ENCODE assay signal across 18 cellular contexts in genomic region chr9:109424618-109425017, GRCh38.
DNase-seq lines count a peak whose midpoint lies in the region; ATAC-seq and TF ChIP-seq lines count a peak whose summit lies in the region.
"Had no signal": no experiment of that assay in that cellular context is flagged by ENCODE, and none has a peak within 500 bp of the region (broad histone marks: within the 10 kb centered on the region; RNA-seq: fewer than 3 reads in every experiment).

No MANE protein-coding gene starts in this region.

- H3K4me3 ChIP-seq in heart right ventricle: no peak overlapping the region
- H3K4me3 ChIP-seq in psoas muscle: no peak overlapping the region
- H3K4me3 ChIP-seq in skeletal muscle tissue (ENCODE audit: low read length in 3 of 3): no peak overlapping the region
- H3K4me3 ChIP-seq: GM23248 had no signal

- TF ChIP-seq CTCF in heart right ventricle (IDR thresholded peaks at IDR 0.05) (no peak), psoas muscle (IDR thresholded peaks at IDR 0.05) (no peak)

- H3K4me1 ChIP-seq in heart right ventricle (peaks cover 0 to 55% (median 14%) of the 10 kb centered on the region in 9 donors), psoas muscle (peaks cover 48% of the 10 kb centered on the region), skeletal muscle tissue (ENCODE audit: control insufficient read depth in 3 of 3, insufficient read depth in 3 of 3, low read length in 3 of 3) (peaks cover 6 to 40% (median 28%) of the 10 kb centered on the region in 3 donors)

- H3K9ac ChIP-seq in skeletal muscle tissue (ENCODE audit: low read depth in 1 of 3, low read length in 3 of 3): no peak overlapping the region
- H3K9ac ChIP-seq: GM23248 had no signal

- H3K27ac ChIP-seq in heart right ventricle (peak overlapping the region in 6 of 10 donors; percentile 15 to 92 (median 44)), psoas muscle (peak overlapping the region; percentile 92), skeletal muscle tissue (ENCODE audit: low read depth, low read length) (peak overlapping the region; percentile 92)
- H3K27ac ChIP-seq: GM23248 had no signal

- H3K27me3 ChIP-seq in heart right ventricle (no peaks in the 10 kb centered on the region), psoas muscle (ENCODE audit: insufficient read depth in 3 of 3, low read length in 2 of 3) (no peaks in the 10 kb centered on the region), skeletal muscle tissue (ENCODE audit: control insufficient read depth in 3 of 3, insufficient read depth in 3 of 3, low read length in 3 of 3) (no peaks in the 10 kb centered on the region)

- ATAC-seq in heart right ventricle: peak in 1 of 8 donors; percentile 10
- ATAC-seq in left cardiac atrium: no peak
- peak; percentile 52 to 70 (median 62) for ATAC-seq in psoas muscle
- no peak for ATAC-seq in GM21723 (IDR thresholded peaks at IDR 0.05; ENCODE audit: unreplicated experiment)
- ATAC-seq: HCT116 had no signal

- peaks cover 0 to 6% (median 0%) of the 10 kb centered on the region in 9 donors for H3K36me3 ChIP-seq in heart right ventricle
- H3K36me3 ChIP-seq in psoas muscle (ENCODE audit: insufficient read depth in 1 of 2, low read depth in 1 of 2): peaks cover 0 to 33% of the 10 kb centered on the region in 2 donors
- peaks cover 2 to 12% (median 7%) of the 10 kb centered on the region in 3 donors for H3K36me3 ChIP-seq in skeletal muscle tissue (ENCODE audit: control insufficient read depth in 3 of 3, insufficient read depth in 3 of 3, low read length in 3 of 3)

- TF ChIP-seq POLR2A in erythroblast (IDR thresholded peaks at IDR 0.05; ENCODE audit: low read length): no peak

- DNase-seq in heart right ventricle (no peak), left cardiac atrium (no peak), erythroblast (lab: John Stamatoyannopoulos, UW) (peak; percentile 17 to 18), psoas muscle (peak in 1 of 2 donors; percentile 59), inferior parietal cortex (ENCODE audit: extremely low spot score) (no peak)
- DNase-seq in stimulated activated CD8-positive, alpha-beta memory T cell treated with anti-CD3 and anti-CD28 coated beads, Interleukin-4, amount 100 ng/mL, for 48 hours: no peak
- DNase-seq: C1 segment of cervical spinal cord; Calu3; CD4-positive, alpha-beta memory T cell; COR-L47; DMS53; DMS79 treated with DMSO at 0.1 percent for 48 hours; GF-D8; GM23248; H7 had no signal

- H3K9me3 ChIP-seq in heart right ventricle (no peaks in the 10 kb centered on the region), psoas muscle (no peaks in the 10 kb centered on the region), skeletal muscle tissue (ENCODE audit: control insufficient read depth in 3 of 3, low read length in 3 of 3) (no peaks in the 10 kb centered on the region)

- intact Hi-C loops in heart right ventricle (cut with DNase I) (loop anchor here in 2 of 10 donors (5.0 kb wide), 1 partner anchor 48 kb away; no protein-coding TSS in a partner anchor), left cardiac atrium (cut with DNase I) (no loop called here), psoas muscle (cut with DNase I) (loop anchor here in 1 of 2 donors (5.0 kb wide), 1 partner anchor 43 kb away; no protein-coding TSS in a partner anchor)

Comparison
In these comparisons a context has a peak if more than half of its experiments do, and no peak if none do; other contexts are left out.
1. ATAC-seq: peak in psoas muscle (4 of 4); none in left cardiac atrium (0 of 2) and GM21723 (single experiment).
2. DNase-seq: peak in erythroblast (2 of 2); none in heart right ventricle (0 of 2), left cardiac atrium (single experiment), stimulated activated CD8-positive, alpha-beta memory T cell treated with anti-CD3 and anti-CD28 coated beads, Interleukin-4, amount 100 ng/mL, for 48 hours (single experiment) and inferior parietal cortex (single experiment).
3. Peak in every context shown above with its lines, with median percentiles within 50 percentile points of each other: H3K27ac ChIP-seq.